Comparison of ENCODE assay signal across 10 cellular contexts in genomic region chr15:75049392-75049791, GRCh38. TPM values are rescaled to one million over a fixed set of nuclear protein-coding genes. Genes with fewer than 3 reads are reported as not detected.
DNase-seq lines count a peak whose midpoint lies in the region; ATAC-seq, FAIRE-seq and TF ChIP-seq lines count a peak whose summit lies in the region.
"Had no signal": no experiment of that assay in that cellular context is flagged by ENCODE, and none has a peak within 500 bp of the region (broad histone marks: within the 10 kb centered on the region; RNA-seq: fewer than 3 reads in every experiment).

No MANE protein-coding gene starts in this region.

- peaks cover 15% of the 10 kb centered on the region for H3K4me1 Mint-ChIP-seq in glutamatergic neuron (ENCODE audit: low read depth, unreplicated experiment)

- H3K36me3 ChIP-seq in BLaER1 treated with 17β-estradiol and CSF1 and Interleukin-3, amounts not matched to agents 10 nM and 100 nM = peaks cover 0 to 26% (median 7%) of the 10 kb centered on the region in 11 experiments; a peak in 10 of 22 replicates
- no peaks in the 10 kb centered on the region for H3K36me3 ChIP-seq in gastroesophageal sphincter
- H3K36me3 ChIP-seq in pancreas = no peaks in the 10 kb centered on the region
- H3K36me3 ChIP-seq in tibial nerve = peaks cover 0 to 28% (median 0%) of the 10 kb centered on the region in 3 donors
- H3K36me3 ChIP-seq in mammary epithelial cell (ENCODE audit: insufficient read depth, low read length) = no peaks in the 10 kb centered on the region

- no peak overlapping the region for H3K27ac Mint-ChIP-seq in glutamatergic neuron (ENCODE audit: unreplicated experiment)

- no peak overlapping the region for H3K4me3 ChIP-seq in BLaER1 treated with 17β-estradiol and CSF1 and Interleukin-3, amounts not matched to agents 10 nM and 100 nM
- H3K4me3 ChIP-seq in gastroesophageal sphincter = no peak overlapping the region
- no peak overlapping the region for H3K4me3 ChIP-seq in pancreas
- H3K4me3 ChIP-seq in tibial nerve = no peak overlapping the region
- H3K4me3 ChIP-seq in mammary epithelial cell (replicated peaks in 1 of 3; ENCODE audit: insufficient read depth in 1 of 3, low read depth in 2 of 3, low read length in 3 of 3) = no peak overlapping the region

- H3K9me3 Mint-ChIP-seq in glutamatergic neuron (ENCODE audit: unreplicated experiment) = peaks cover 8% of the 10 kb centered on the region

- no peaks in the 10 kb centered on the region for H3K27me3 ChIP-seq in BLaER1 treated with 17β-estradiol and CSF1 and Interleukin-3, amounts not matched to agents 10 nM and 100 nM
- H3K27me3 ChIP-seq in gastroesophageal sphincter (no peaks in the 10 kb centered on the region), pancreas (no peaks in the 10 kb centered on the region), tibial nerve (no peaks in the 10 kb centered on the region), mammary epithelial cell (ENCODE audit: insufficient read depth, low read length) (no peaks in the 10 kb centered on the region)

- CTCF ChIA-PET in mammary epithelial cell (lab: Charles Lee; ENCODE audit: low non-redundant PET) = no interaction called here

- dilution Hi-C loops in mammary epithelial cell (cut with HindIII; ENCODE audit: low sequenced_read_pairs) = no loop called here

- TF ChIP-seq CTCF in gastroesophageal sphincter (IDR thresholded peaks at IDR 0.05) (no peak), pancreas (IDR thresholded peaks at IDR 0.05) (no peak), tibial nerve (IDR thresholded peaks at IDR 0.05) (no peak), glutamatergic neuron (IDR thresholded peaks at IDR 0.05; ENCODE audit: partially characterized antibody, unreplicated experiment) (no peak), mammary epithelial cell (conservative IDR thresholded peaks at IDR 0.05 in 1 of 2, IDR thresholded peaks at IDR 0.05 in 1 of 2; ENCODE audit: extremely low read depth in 1 of 2, insufficient read depth in 1 of 2, low read depth in 1 of 2, low read length in 2 of 2) (no peak)

- H3K27me3 Mint-ChIP-seq in glutamatergic neuron (ENCODE audit: unreplicated experiment) = peaks cover 8% of the 10 kb centered on the region

- ATAC-seq in gastroesophageal sphincter (peak; percentile 43), pancreas (peak; percentile 75 to 85 (median 78))

- intact Hi-C loops in pancreas (cut with DNase I) = no loop called here
- intact Hi-C loops in mammary epithelial cell (cut with micrococcal nuclease) = no loop called here

- no peaks in the 10 kb centered on the region for H3K79me2 ChIP-seq in mammary epithelial cell (ENCODE audit: insufficient read depth, low read length)

- H3K9ac ChIP-seq in BLaER1 treated with 17β-estradiol and CSF1 and Interleukin-3, amounts not matched to agents 10 nM and 100 nM = peak overlapping the region in 4 of 11 experiments; percentile 1 to 41 (median 9); a peak in 4 of 22 replicates
- H3K9ac ChIP-seq in mammary epithelial cell (ENCODE audit: insufficient read depth, low read length) = no peak overlapping the region

- H3K4me3 Mint-ChIP-seq in glutamatergic neuron (ENCODE audit: unreplicated experiment) = no peak overlapping the region

- H2AFZ ChIP-seq in mammary epithelial cell (ENCODE audit: low read depth, low read length) = no peak overlapping the region

- 17% methylated on average over 1 of the region's 11 CpGs; no CpG with 5 or more reads in 1 of the 2 donors for WGBS in gastroesophageal sphincter (ENCODE audit: low coverage in 1 of 2), 2 donors
- WGBS in pancreas, 2 donors = 20 to 22% methylated on average over 11 of the region's 11 CpGs
- 69% methylated on average over 11 of the region's 11 CpGs for WGBS in tibial nerve, 2 donors
- 65% methylated on average over 8 of the region's 11 CpGs for WGBS in mammary epithelial cell (ENCODE audit: low coverage, missing lambda C conversion rate)

- no peaks in the 10 kb centered on the region for H3K9me3 ChIP-seq in BLaER1 treated with 17β-estradiol and CSF1 and Interleukin-3, amounts not matched to agents 10 nM and 100 nM (replicated peaks in 1 of 11)
- H3K9me3 ChIP-seq in gastroesophageal sphincter (no peaks in the 10 kb centered on the region), pancreas (no peaks in the 10 kb centered on the region), tibial nerve (no peaks in the 10 kb centered on the region), mammary epithelial cell (replicated peaks; ENCODE audit: insufficient read depth, low read length) (no peaks in the 10 kb centered on the region)

- H3K36me3 Mint-ChIP-seq in glutamatergic neuron (ENCODE audit: unreplicated experiment) = no peaks in the 10 kb centered on the region

- H3K4me1 ChIP-seq in BLaER1 treated with 17β-estradiol and CSF1 and Interleukin-3, amounts not matched to agents 10 nM and 100 nM = peaks cover 70 to 78% (median 73%) of the 10 kb centered on the region in 10 experiments
- H3K4me1 ChIP-seq in gastroesophageal sphincter (peaks cover 0 to 60% (median 30%) of the 10 kb centered on the region in 3 donors), pancreas (peaks cover 24 to 43% (median 37%) of the 10 kb centered on the region in 3 donors), tibial nerve (peaks cover under 1 to 41% (median 29%) of the 10 kb centered on the region in 4 donors), mammary epithelial cell (ENCODE audit: insufficient read depth, low read length) (peaks cover 6% of the 10 kb centered on the region)

- DNase-seq in NCI-H2171 (lab: John Stamatoyannopoulos, UW) (peak; percentile 82), pancreas (peak; percentile 85 to 98 (median 93)), tibial nerve (ENCODE audit: low spot score in 2 of 2) (no peak), GDM1 (lab: John Stamatoyannopoulos, UW) (no peak), glutamatergic neuron (no peak), mammary epithelial cell (no peak)
- DNase-seq: activated T-cell treated with anti-CD3 and anti-CD28 coated beads for 4 hours, AML-193 had no signal

- FAIRE-seq in pancreas (lab: Jason Lieb, UNC) = no peak

- in situ Hi-C loops in mammary epithelial cell (cut with MboI; ENCODE audit: low sequenced_read_pairs in 2 of 2) = no loop called here

- no peak for TF ChIP-seq POLR2A in gastroesophageal sphincter (IDR thresholded peaks at IDR 0.05)
- TF ChIP-seq POLR2A in tibial nerve (IDR thresholded peaks at IDR 0.05) = no peak

- H4K20me1 ChIP-seq in BLaER1 treated with 17β-estradiol and CSF1 and Interleukin-3, amounts not matched to agents 10 nM and 100 nM = peaks cover 0 to 20% (median 3%) of the 10 kb centered on the region in 11 experiments; a peak in 10 of 22 replicates
- no peaks in the 10 kb centered on the region for H4K20me1 ChIP-seq in mammary epithelial cell (ENCODE audit: insufficient read depth, low read length)

- H3K27ac ChIP-seq in BLaER1 treated with 17β-estradiol and CSF1 and Interleukin-3, amounts not matched to agents 10 nM and 100 nM = peak overlapping the region in 5 of 11 experiments; percentile 10 to 90 (median 30); a peak in 7 of 22 replicates
- peak overlapping the region in 3 of 4 donors; percentile 47 to 73 (median 48) for H3K27ac ChIP-seq in gastroesophageal sphincter
- peak overlapping the region; percentile 2 to 51 (median 45) for H3K27ac ChIP-seq in pancreas
- H3K27ac ChIP-seq in tibial nerve = no peak overlapping the region
- no peak overlapping the region for H3K27ac ChIP-seq in mammary epithelial cell (ENCODE audit: insufficient read depth, low read depth, low read length)

- TF ChIP-seq EP300 in gastroesophageal sphincter (IDR thresholded peaks at IDR 0.05) = no peak
- no peak for TF ChIP-seq EP300 in tibial nerve (IDR thresholded peaks at IDR 0.05)

- H3K4me2 ChIP-seq in BLaER1 treated with 17β-estradiol and CSF1 and Interleukin-3, amounts not matched to agents 10 nM and 100 nM = peak overlapping the region; percentile 43 to 96 (median 75)
- no peak overlapping the region for H3K4me2 ChIP-seq in mammary epithelial cell (ENCODE audit: insufficient read depth, low read depth, low read length)

- no TSS peak for BruUV-seq in mammary epithelial cell (replicated peaks; lab: Mats Ljungman, UMichigan)

RNA-seq across cellular contexts. Expression of gene PPCDC, which starts 26.0 kb away (rescaled TPM):
- 10 to 100 TPM in 3 of 4 donors, 1 to 10 TPM in 1; 7.8 to 14.2 (median 12.9) TPM for total RNA-seq in gastroesophageal sphincter
- total RNA-seq in pancreas = 10 to 100 TPM in 2 of 6 donors, 1 to 10 TPM in 4; 7.9 to 12.3 (median 9.2) TPM
- 10 to 100 TPM; 21.1 to 21.3 TPM for polyA plus RNA-seq in pancreas
- 10 to 100 TPM; 19.8 to 42.5 (median 36.4) TPM for total RNA-seq in tibial nerve
- total RNA-seq in glutamatergic neuron (ENCODE audit: unreplicated experiment) = 12.7 TPM
- 10 to 100 TPM in 1 of 2 donors, 1 to 10 TPM in 1; 8.2 to 20.9 TPM for total RNA-seq in mammary epithelial cell
- 23.0 TPM for polyA plus RNA-seq in mammary epithelial cell
- 11.3 TPM for polyA minus RNA-seq in mammary epithelial cell

RNA-seq across cellular contexts. Expression of gene SCAMP5, which starts 54.0 kb away (rescaled TPM):
- 10 to 100 TPM in 1 of 4 donors, 1 to 10 TPM in 3; 2.2 to 10.1 (median 5.6) TPM for total RNA-seq in gastroesophageal sphincter
- 10 to 100 TPM; 27.7 to 59.2 (median 38.8) TPM for total RNA-seq in pancreas
- polyA plus RNA-seq in pancreas = 10 to 100 TPM; 24.5 to 54.0 TPM
- total RNA-seq in tibial nerve = 10 to 100 TPM in 2 of 4 donors, 1 to 10 TPM in 2; 1.5 to 14.1 (median 8.8) TPM
- total RNA-seq in glutamatergic neuron (ENCODE audit: unreplicated experiment) = 164 TPM
- total RNA-seq in mammary epithelial cell = 1 to 10 TPM; 1.1 to 1.3 TPM
- 0.91 TPM for polyA plus RNA-seq in mammary epithelial cell
- 2.1 TPM for polyA minus RNA-seq in mammary epithelial cell

Comparison
In these comparisons a context has a peak if more than half of its experiments do, and no peak if none do; other contexts are left out.
1. H3K27ac ChIP-seq: peak in gastroesophageal sphincter (3 of 4) and pancreas (4 of 4); none in tibial nerve (0 of 4) and mammary epithelial cell (single experiment).
2. DNase-seq: peak in NCI-H2171 (single experiment) and pancreas (6 of 6); none in tibial nerve (0 of 2), GDM1 (single experiment), glutamatergic neuron (single experiment) and mammary epithelial cell (single experiment).